In the genomic region with DNA sequence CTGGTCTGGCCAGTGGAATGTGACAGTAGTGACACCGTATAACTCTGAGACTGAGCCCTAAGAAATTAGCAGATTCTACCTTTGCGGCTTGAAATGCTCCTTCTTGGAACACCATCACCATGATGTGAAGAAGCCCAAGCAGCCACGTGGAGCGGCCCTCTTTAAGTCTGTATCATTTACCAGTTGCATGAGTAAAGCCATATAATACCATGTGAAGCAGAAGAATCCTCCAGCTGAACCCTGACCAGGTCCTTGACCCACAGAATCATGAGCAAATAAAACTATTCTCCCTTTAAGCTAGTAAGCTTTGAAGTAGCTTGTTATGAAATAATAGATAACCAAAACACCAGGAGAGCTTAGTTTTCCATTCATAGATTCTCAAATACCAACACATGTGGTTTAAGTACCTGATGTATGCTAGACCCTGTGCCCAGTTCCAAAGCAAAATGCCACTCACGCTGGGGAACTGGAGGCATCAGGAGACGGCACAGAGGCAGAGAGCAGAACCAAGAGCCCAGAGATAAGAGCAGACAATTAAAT, we compare ENCODE assay signal across 38 cellular contexts. TPM values are rescaled to one million over a fixed set of nuclear protein-coding genes. Genes with fewer than 3 reads are reported as not detected.
"Had no signal": no experiment of that assay in that cellular context is flagged by ENCODE, and none has a peak within 500 bp of the region (broad histone marks: within the 10 kb centered on the region; RNA-seq: fewer than 3 reads in every experiment).

No MANE protein-coding gene starts in this region.

- H3K4me1 Mint-ChIP-seq: activated CD4-positive, alpha-beta memory T cell treated with anti-CD3 and anti-CD28 coated beads, Interleukin-2, amount 10 ng/mL, durations not matched to agents 7 days and 5 days; activated CD4-positive, alpha-beta T cell treated with anti-CD3 and anti-CD28 coated beads for 36 hours; activated CD4-positive, alpha-beta T cell treated with anti-CD3 and anti-CD28 coated beads, Interleukin-2, amount 10 ng/mL, durations not matched to agents 7 days and 5 days; activated CD8-positive, alpha-beta memory T cell treated with anti-CD3 and anti-CD28 coated beads, Interleukin-2, amount 10 ng/mL, durations not matched to agents 7 days and 5 days; activated naive CD4-positive, alpha-beta T cell treated with anti-CD3 and anti-CD28 coated beads, Interleukin-2, amount 10 ng/mL, durations not matched to agents 7 days and 5 days; activated naive CD4-positive, alpha-beta T cell treated with anti-CD3 and anti-CD28 coated beads, Interleukin-2, amount 50 U/mL, for 24 hours; activated naive CD8-positive, alpha-beta T cell treated with anti-CD3 and anti-CD28 coated beads, Interleukin-2, amount 10 ng/mL, durations not matched to agents 7 days and 5 days; central memory CD8-positive, alpha-beta T cell had no signal

- H3K9me3 Mint-ChIP-seq: activated CD4-positive, alpha-beta memory T cell treated with anti-CD3 and anti-CD28 coated beads, Interleukin-2, amount 10 ng/mL, durations not matched to agents 7 days and 5 days; activated CD4-positive, alpha-beta T cell treated with anti-CD3 and anti-CD28 coated beads, Interleukin-2, amount 10 ng/mL, durations not matched to agents 7 days and 5 days; activated naive CD4-positive, alpha-beta T cell treated with anti-CD3 and anti-CD28 coated beads, Interleukin-2, amount 10 ng/mL, durations not matched to agents 7 days and 5 days; activated naive CD4-positive, alpha-beta T cell treated with anti-CD3 and anti-CD28 coated beads, Interleukin-2, amount 50 U/mL, for 24 hours; activated naive CD8-positive, alpha-beta T cell treated with anti-CD3 and anti-CD28 coated beads, Interleukin-2, amount 10 ng/mL, durations not matched to agents 7 days and 5 days; activated naive CD8-positive, alpha-beta T cell treated with anti-CD3 and anti-CD28 coated beads, Interleukin-2, amount 50 U/mL, for 24 hours; activated T-cell treated with anti-CD3 and anti-CD28 coated beads, Interleukin-2, amount 50 U/mL, for 24 hours; activated T-helper 2 cell treated with anti-CD3 and anti-CD28 coated beads, Interferon-gamma antibody, Interleukin-2, Interleukin-4, amounts not matched to agents 10 μg/mL and 5 μg/mL and 100 μg/mL, durations not matched to agents 14 hours and 24 hours and 36 hours; central memory CD8-positive, alpha-beta T cell; T-helper 1 cell treated with Interleukin-12 subunit alpha and Interleukin-12 subunit beta and Interleukin-4 antibody, amounts not matched to agents 30 μg/mL and 1 μg/mL, for 36 hours; T-helper 2 cell treated with Interferon-gamma antibody and Interleukin-4, amounts not matched to agents 5 μg/mL and 100 μg/mL, for 36 hours had no signal

- H3K9me3 ChIP-seq: ascending aorta had no signal

- H3K27ac ChIP-seq: ascending aorta, cardiac muscle cell, VCaP had no signal

- H3K36me3 Mint-ChIP-seq: activated CD8-positive, alpha-beta memory T cell treated with anti-CD3 and anti-CD28 coated beads, Interleukin-2, amount 10 ng/mL, durations not matched to agents 7 days and 5 days; activated naive CD4-positive, alpha-beta T cell treated with anti-CD3 and anti-CD28 coated beads, Interleukin-2, amount 10 ng/mL, durations not matched to agents 7 days and 5 days; activated naive CD4-positive, alpha-beta T cell treated with anti-CD3 and anti-CD28 coated beads, Interleukin-2, amount 50 U/mL, for 24 hours; activated naive CD8-positive, alpha-beta T cell; activated naive CD8-positive, alpha-beta T cell treated with anti-CD3 and anti-CD28 coated beads, Interleukin-2, amount 10 ng/mL, durations not matched to agents 7 days and 5 days; brain had no signal

- H3K4me1 ChIP-seq: ascending aorta had no signal

- H3K27ac Mint-ChIP-seq: activated CD4-positive, alpha-beta memory T cell treated with anti-CD3 and anti-CD28 coated beads, Interleukin-2, amount 10 ng/mL, durations not matched to agents 7 days and 5 days; activated CD4-positive, alpha-beta T cell treated with anti-CD3 and anti-CD28 coated beads for 36 hours; activated CD4-positive, alpha-beta T cell treated with anti-CD3 and anti-CD28 coated beads, Interleukin-2, amount 10 ng/mL, durations not matched to agents 7 days and 5 days; activated CD8-positive, alpha-beta memory T cell treated with anti-CD3 and anti-CD28 coated beads, Interleukin-2, amount 10 ng/mL, durations not matched to agents 7 days and 5 days; activated CD8-positive, alpha-beta T cell treated with anti-CD3 and anti-CD28 coated beads, Interleukin-2, amount 10 ng/mL, durations not matched to agents 7 days and 5 days; activated naive CD4-positive, alpha-beta T cell treated with anti-CD3 and anti-CD28 coated beads, Interleukin-2, amount 10 ng/mL, durations not matched to agents 7 days and 5 days; activated naive CD4-positive, alpha-beta T cell treated with anti-CD3 and anti-CD28 coated beads, Interleukin-2, amount 50 U/mL, for 24 hours; activated naive CD8-positive, alpha-beta T cell; activated naive CD8-positive, alpha-beta T cell treated with anti-CD3 and anti-CD28 coated beads, Interleukin-2, amount 10 ng/mL, durations not matched to agents 7 days and 5 days; activated naive CD8-positive, alpha-beta T cell treated with anti-CD3 and anti-CD28 coated beads, Interleukin-2, amount 50 U/mL, for 24 hours; activated T-cell treated with anti-CD3 and anti-CD28 coated beads, Interleukin-2, amount 50 U/mL, for 24 hours; activated T-helper 2 cell treated with anti-CD3 and anti-CD28 coated beads, Interferon-gamma antibody, Interleukin-2, Interleukin-4, amounts not matched to agents 10 μg/mL and 5 μg/mL and 100 μg/mL, durations not matched to agents 14 hours and 24 hours and 36 hours; T-helper 1 cell treated with Interleukin-12 subunit alpha and Interleukin-12 subunit beta and Interleukin-4 antibody, amounts not matched to agents 30 μg/mL and 1 μg/mL, for 36 hours; T-helper 2 cell treated with Interferon-gamma antibody and Interleukin-4, amounts not matched to agents 5 μg/mL and 100 μg/mL, for 36 hours had no signal

- H3K27me3 ChIP-seq: ascending aorta, cardiac muscle cell had no signal

- ATAC-seq: activated CD4-positive, alpha-beta T cell treated with anti-CD3 and anti-CD28 coated beads for 36 hours; activated CD4-positive, CD25-positive, alpha-beta regulatory T cell treated with anti-CD3 and anti-CD28 coated beads, Interleukin-2, amount 50 U/mL, for 24 hours; activated CD8-positive, alpha-beta memory T cell treated with anti-CD3 and anti-CD28 coated beads, Interleukin-2, amount 10 ng/mL, durations not matched to agents 7 days and 5 days; activated CD8-positive, alpha-beta T cell treated with anti-CD3 and anti-CD28 coated beads, Interleukin-2, amount 10 ng/mL, durations not matched to agents 7 days and 5 days; activated naive CD8-positive, alpha-beta T cell treated with anti-CD3 and anti-CD28 coated beads, Interleukin-2, amount 50 U/mL, for 24 hours had no signal

- H3K4me3 ChIP-seq: ascending aorta, cardiac muscle cell had no signal

- H3K4me3 Mint-ChIP-seq: activated CD4-positive, alpha-beta memory T cell treated with anti-CD3 and anti-CD28 coated beads, Interleukin-2, amount 10 ng/mL, durations not matched to agents 7 days and 5 days; activated CD4-positive, alpha-beta T cell treated with anti-CD3 and anti-CD28 coated beads for 36 hours; activated CD4-positive, alpha-beta T cell treated with anti-CD3 and anti-CD28 coated beads, Interleukin-2, amount 10 ng/mL, durations not matched to agents 7 days and 5 days; activated CD8-positive, alpha-beta memory T cell treated with anti-CD3 and anti-CD28 coated beads, Interleukin-2, amount 10 ng/mL, durations not matched to agents 7 days and 5 days; activated CD8-positive, alpha-beta T cell treated with anti-CD3 and anti-CD28 coated beads, Interleukin-2, amount 10 ng/mL, durations not matched to agents 7 days and 5 days; activated naive CD4-positive, alpha-beta T cell treated with anti-CD3 and anti-CD28 coated beads, Interleukin-2, amount 10 ng/mL, durations not matched to agents 7 days and 5 days; activated naive CD4-positive, alpha-beta T cell treated with anti-CD3 and anti-CD28 coated beads, Interleukin-2, amount 50 U/mL, for 24 hours; activated naive CD8-positive, alpha-beta T cell; activated naive CD8-positive, alpha-beta T cell treated with anti-CD3 and anti-CD28 coated beads, Interleukin-2, amount 10 ng/mL, durations not matched to agents 7 days and 5 days; activated naive CD8-positive, alpha-beta T cell treated with anti-CD3 and anti-CD28 coated beads, Interleukin-2, amount 50 U/mL, for 24 hours; activated T-cell treated with anti-CD3 and anti-CD28 coated beads, Interleukin-2, amount 50 U/mL, for 24 hours; brain; central memory CD8-positive, alpha-beta T cell; T-helper 1 cell treated with Interleukin-12 subunit alpha and Interleukin-12 subunit beta and Interleukin-4 antibody, amounts not matched to agents 30 μg/mL and 1 μg/mL, for 36 hours; T-helper 2 cell treated with Interferon-gamma antibody and Interleukin-4, amounts not matched to agents 5 μg/mL and 100 μg/mL, for 36 hours had no signal

- H3K36me3 ChIP-seq: ascending aorta, cardiac muscle cell had no signal

- DNase-seq: activated CD4-positive, alpha-beta memory T cell treated with anti-CD3 and anti-CD28 coated beads, Interleukin-2, amount 10 ng/mL, durations not matched to agents 7 days and 5 days; activated CD4-positive, alpha-beta T cell treated with anti-CD3 and anti-CD28 coated beads for 1 hour; activated CD4-positive, alpha-beta T cell treated with anti-CD3 and anti-CD28 coated beads for 36 hours; activated CD4-positive, alpha-beta T cell treated with anti-CD3 and anti-CD28 coated beads for 48 hours; activated CD4-positive, alpha-beta T cell treated with anti-CD3 and anti-CD28 coated beads, Interleukin-2, amount 10 ng/mL, durations not matched to agents 7 days and 5 days; activated CD4-positive, alpha-beta T cell treated with anti-CD3 and anti-CD28 coated beads, Interleukin-2, amount 50 U/mL, for 48 hours; activated CD4-positive, CD25-positive, alpha-beta regulatory T cell; activated CD8-positive, alpha-beta memory T cell treated with anti-CD3 and anti-CD28 coated beads for 24 hours; activated CD8-positive, alpha-beta memory T cell treated with anti-CD3 and anti-CD28 coated beads, Interleukin-2, amount 10 ng/mL, durations not matched to agents 7 days and 5 days; activated CD8-positive, alpha-beta memory T cell treated with anti-CD3 and anti-CD28 coated beads, Interleukin-2, amount 50 U/mL, for 48 hours; activated CD8-positive, alpha-beta T cell treated with anti-CD3 and anti-CD28 coated beads, Interleukin-2, amount 10 ng/mL, durations not matched to agents 7 days and 5 days; activated effector memory CD4-positive, alpha-beta T cell treated with Interleukin-2 at 50 U/mL for 16 hours; activated gamma-delta T cell; activated naive CD4-positive, alpha-beta T cell treated with anti-CD3 and anti-CD28 coated beads, Interleukin-2, amount 10 ng/mL, durations not matched to agents 7 days and 5 days; activated naive CD4-positive, alpha-beta T cell treated with Interleukin-2 at 50 U/mL for 16 hours; activated naive CD8-positive, alpha-beta T cell treated with anti-CD3 and anti-CD28 coated beads, Interleukin-2, amount 10 ng/mL, durations not matched to agents 7 days and 5 days; activated naive CD8-positive, alpha-beta T cell treated with anti-CD3 and anti-CD28 coated beads, Interleukin-2, amount 50 U/mL, for 24 hours; activated T-cell treated with anti-CD3 and anti-CD28 coated beads, Interleukin-2, amount 50 U/mL, for 24 hours; activated T-cell treated with anti-CD3 and anti-CD28 coated beads, Interleukin-2, amount 50 U/mL, for 48 hours; amygdala; anterior cingulate cortex; caudate nucleus; cerebellar nuclear complex; T-helper 1 cell; T-helper 2 cell; T-helper 9 cell had no signal

RNA-seq across cellular contexts. Expression of gene SLC32A1, which starts 56.8 kb away (rescaled TPM):
- total RNA-seq: activated CD4-positive, alpha-beta memory T cell treated with anti-CD3 and anti-CD28 coated beads, Interleukin-2, amount 10 ng/mL, durations not matched to agents 7 days and 5 days; activated CD4-positive, alpha-beta T cell treated with anti-CD3 and anti-CD28 coated beads for 36 hours; activated CD4-positive, alpha-beta T cell treated with anti-CD3 and anti-CD28 coated beads, Interleukin-2, amount 10 ng/mL, durations not matched to agents 7 days and 5 days; activated CD8-positive, alpha-beta memory T cell treated with anti-CD3 and anti-CD28 coated beads, Interleukin-2, amount 10 ng/mL, durations not matched to agents 7 days and 5 days; activated CD8-positive, alpha-beta T cell treated with anti-CD3 and anti-CD28 coated beads, Interleukin-2, amount 10 ng/mL, durations not matched to agents 7 days and 5 days; activated naive CD8-positive, alpha-beta T cell treated with anti-CD3 and anti-CD28 coated beads, Interleukin-2, amount 10 ng/mL, durations not matched to agents 7 days and 5 days; activated T-helper 2 cell treated with anti-CD3 and anti-CD28 coated beads, Interferon-gamma antibody, Interleukin-2, Interleukin-4, amounts not matched to agents 10 μg/mL and 5 μg/mL and 100 μg/mL, durations not matched to agents 14 hours and 24 hours and 36 hours; ascending aorta; cardiac muscle cell; chondrocyte had no signal
